ENCODE assay signal across 16 cellular contexts in the genomic region with DNA sequence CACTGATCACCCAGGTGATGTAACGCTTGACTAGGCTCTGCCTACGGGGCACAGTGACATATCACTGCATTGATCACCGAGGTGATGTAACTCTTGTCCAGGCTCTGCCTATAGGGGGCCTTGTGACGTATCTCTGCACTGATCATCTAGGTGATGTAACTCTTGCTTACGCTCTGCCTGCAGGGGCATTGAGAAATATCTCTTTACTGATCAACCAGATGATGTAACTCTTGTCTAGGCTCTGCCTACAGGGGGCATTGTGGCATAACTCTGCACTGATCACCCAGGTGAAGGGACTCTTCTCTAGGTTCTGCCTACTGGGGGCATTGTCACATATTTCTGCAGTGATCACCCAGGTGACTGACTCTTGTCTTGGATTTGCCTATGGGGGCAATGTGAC. TPM values are rescaled to one million over a fixed set of nuclear protein-coding genes. Genes with fewer than 3 reads are reported as not detected.
DNase-seq lines count a peak whose midpoint lies in the region; ATAC-seq, FAIRE-seq and TF ChIP-seq lines count a peak whose summit lies in the region.
"Not testable (repeated sequence)": the region's sequence is repeated elsewhere in the genome, so short reads cannot be mapped to it uniquely, and the experiment has no call there.
"Had no signal": no experiment of that assay in that cellular context is flagged by ENCODE, and none has a peak within 500 bp of the region (broad histone marks: within the 10 kb centered on the region; RNA-seq: fewer than 3 reads in every experiment).

No MANE protein-coding gene starts in this region.

- not testable (repeated sequence) for H3K36me3 ChIP-seq in HEK293 (ENCODE audit: control insufficient read depth in 2 of 2, insufficient read depth in 1 of 2, low read length in 2 of 2); RWPE2 (ENCODE audit: low read depth); HepG2 (replicated peaks in 1 of 2; ENCODE audit: control insufficient read depth in 1 of 2, insufficient read depth in 2 of 2, low read length in 2 of 2)

- not testable (repeated sequence) for H3K4me2 ChIP-seq in HepG2 (ENCODE audit: low read depth, low read length)

- H3K36me3 Mint-ChIP-seq in activated CD8-positive, alpha-beta memory T cell treated with anti-CD3 and anti-CD28 coated beads, Interleukin-2, amount 10 ng/mL, durations not matched to agents 7 days and 5 days = not testable (repeated sequence)
- H3K36me3 Mint-ChIP-seq in endothelial cell (ENCODE audit: low read depth, unreplicated experiment) = peaks cover 31% of the 10 kb centered on the region

- not testable (repeated sequence) for H3K4me3 Mint-ChIP-seq in activated CD8-positive, alpha-beta memory T cell treated with anti-CD3 and anti-CD28 coated beads, Interleukin-2, amount 10 ng/mL, durations not matched to agents 7 days and 5 days
- peak overlapping the region; percentile 78 for H3K4me3 Mint-ChIP-seq in endothelial cell (ENCODE audit: unreplicated experiment)

- H3K9me3 ChIP-seq in HEK293 (ENCODE audit: control insufficient read depth, insufficient read depth, low read depth, low read length); RWPE2 (ENCODE audit: severe bottlenecking): not testable (repeated sequence)
- H3K9me3 ChIP-seq in HepG2 (ENCODE audit: low read length) = peaks cover 31% of the 10 kb centered on the region

- not testable (repeated sequence) for BruUV-seq in HepG2 (replicated peaks; lab: Mats Ljungman, UMichigan)

- H3K27me3 ChIP-seq in RWPE2 (ENCODE audit: insufficient read depth, poor library complexity, severe bottlenecking); HepG2 (ENCODE audit: control insufficient read depth in 1 of 2, insufficient read depth in 2 of 2, low read length in 2 of 2): not testable (repeated sequence)

- FAIRE-seq in HepG2 (lab: Jason Lieb, UNC) = not testable (repeated sequence)

- POLR2A ChIA-PET in HEK293 (lab: Yijun Ruan, JAX); HepG2 (lab: Yijun Ruan, JAX): not testable (repeated sequence)

- DNase-seq in ELR (ENCODE audit: low read depth) (peak; percentile 60), M059J (ENCODE audit: low read depth) (peak; percentile 16), HepG2 (ENCODE audit: low spot score) (peak; percentile 84)
- not testable (repeated sequence) for DNase-seq in RWPE2 (ENCODE audit: low spot score); endothelial cell (ENCODE audit: low spot score)
- peak; percentile 42 for DNase-seq in activated CD8-positive, alpha-beta memory T cell treated with anti-CD3 and anti-CD28 coated beads, Interleukin-2, amount 10 ng/mL, durations not matched to agents 7 days and 5 days

- not testable (repeated sequence) for H2AFZ ChIP-seq in HepG2 (ENCODE audit: low read length)

- H3K4me1 ChIP-seq in HEK293 (ENCODE audit: control insufficient read depth, insufficient read depth, low read length); RWPE2 (ENCODE audit: insufficient read depth, poor library complexity, severe bottlenecking): not testable (repeated sequence)
- peaks cover 37% of the 10 kb centered on the region for H3K4me1 ChIP-seq in HepG2 (ENCODE audit: insufficient read depth, low read length)

- 14% methylated on average over 5 of the region's 5 CpGs for WGBS in HepG2 (ENCODE audit: low lambda C conversion rate)

- TF ChIP-seq EP300 in HepG2 (IDR thresholded peaks at IDR 0.05; ENCODE audit: low read depth in 2 of 2, low read length in 2 of 2); HepG2 (CRISPR knock-in tag; IDR thresholded peaks at IDR 0.05; ENCODE audit: borderline replicate concordance): not testable (repeated sequence)

- intact Hi-C loops in HepG2 (cut with micrococcal nuclease; ENCODE audit: unreplicated experiment) = not testable (repeated sequence)

- not testable (repeated sequence) for TF ChIP-seq RAD21 in HepG2 (CRISPR knock-in tag; IDR thresholded peaks at IDR 0.05)

- H3K27me3 Mint-ChIP-seq in activated CD8-positive, alpha-beta memory T cell treated with anti-CD3 and anti-CD28 coated beads, Interleukin-2, amount 10 ng/mL, durations not matched to agents 7 days and 5 days = not testable (repeated sequence)
- peaks cover 42% of the 10 kb centered on the region for H3K27me3 Mint-ChIP-seq in endothelial cell (ENCODE audit: unreplicated experiment)

- H3K9me3 Mint-ChIP-seq in activated CD8-positive, alpha-beta memory T cell treated with anti-CD3 and anti-CD28 coated beads, Interleukin-2, amount 10 ng/mL, durations not matched to agents 7 days and 5 days (ENCODE audit: low read depth) = peaks cover 25% of the 10 kb centered on the region
- peaks cover 43% of the 10 kb centered on the region for H3K9me3 Mint-ChIP-seq in endothelial cell (ENCODE audit: unreplicated experiment)

- not testable (repeated sequence) for H3K27ac Mint-ChIP-seq in activated CD8-positive, alpha-beta memory T cell treated with anti-CD3 and anti-CD28 coated beads, Interleukin-2, amount 10 ng/mL, durations not matched to agents 7 days and 5 days; endothelial cell (ENCODE audit: unreplicated experiment)

- H3K4me3 ChIP-seq in HEK293 (ENCODE audit: low read depth, low read length); RWPE2 (ENCODE audit: severe bottlenecking); HepG2 (replicated peaks in 1 of 3; ENCODE audit: insufficient read depth in 1 of 3, low read depth in 2 of 3, low read length in 3 of 3): not testable (repeated sequence)

- TF ChIP-seq CTCF in 22Rv1 (IDR thresholded peaks at IDR 0.05) (peak; percentile 24), RWPE2 (IDR thresholded peaks at IDR 0.05; ENCODE audit: poor library complexity, severe bottlenecking) (peak; percentile 7), HepG2 (CRISPR knock-in tag; IDR thresholded peaks at IDR 0.05) (peak; percentile 64)
- TF ChIP-seq CTCF in HEK293 (tag by site-specific recombination; IDR thresholded peaks at IDR 0.05); endothelial cell (IDR thresholded peaks at IDR 0.05; ENCODE audit: unreplicated experiment): not testable (repeated sequence)

- CTCF ChIA-PET in HEK293 (lab: Yijun Ruan, JAX); activated CD8-positive, alpha-beta memory T cell treated with anti-CD3 and anti-CD28 coated beads, Interleukin-2, amount 10 ng/mL, durations not matched to agents 7 days and 5 days (lab: Charles Lee); HepG2 (lab: Yijun Ruan, JAX; ENCODE audit: low intra/inter-chr PET ratio, low total read pairs): not testable (repeated sequence)

- not testable (repeated sequence) for H3K27ac ChIP-seq in 22Rv1; HEK293 (ENCODE audit: extremely low read depth, low read depth, low read length); RWPE2 (ENCODE audit: poor library complexity, severe bottlenecking); HepG2 (ENCODE audit: extremely low read length, insufficient read depth, low read length)

- not testable (repeated sequence) for H3K79me2 ChIP-seq in HepG2 (ENCODE audit: insufficient read depth, low read length)

- H3K4me1 Mint-ChIP-seq in activated CD8-positive, alpha-beta memory T cell treated with anti-CD3 and anti-CD28 coated beads, Interleukin-2, amount 10 ng/mL, durations not matched to agents 7 days and 5 days = not testable (repeated sequence)
- peaks cover 15% of the 10 kb centered on the region for H3K4me1 Mint-ChIP-seq in endothelial cell (ENCODE audit: unreplicated experiment)

- not testable (repeated sequence) for H4K20me1 ChIP-seq in HepG2 (ENCODE audit: insufficient read depth, low read length)

- not testable (repeated sequence) for TF ChIP-seq POLR2A in HepG2 (IDR thresholded peaks at IDR 0.05; ENCODE audit: insufficient read depth in 1 of 2, low read depth in 2 of 2, low read length in 2 of 2)

- in situ Hi-C loops in HepG2 (cut with HindIII; ENCODE audit: extremely low pct_ligation_motif_present, low pct_unique_long_range_greater_than_20kb) = not testable (repeated sequence)

- H3K9ac ChIP-seq in HepG2 (ENCODE audit: insufficient read depth, low read depth, low read length) = not testable (repeated sequence)

- ATAC-seq in RWPE2 (ENCODE audit: low read depth); activated CD8-positive, alpha-beta memory T cell treated with anti-CD3 and anti-CD28 coated beads, Interleukin-2, amount 10 ng/mL, durations not matched to agents 7 days and 5 days; HepG2: not testable (repeated sequence)

RNA-seq across cellular contexts. Expression of gene USP14, which starts 50.9 kb away (rescaled TPM):
- 9.9 and 42.3 TPM in 2 replicates for total RNA-seq in M059J (2014; rRNA removed; shearing (Covaris generic))
- 10 to 100 TPM; 65.2 to 84.0 TPM for total RNA-seq in activated CD8-positive, alpha-beta memory T cell treated with anti-CD3 and anti-CD28 coated beads, Interleukin-2, amount 10 ng/mL, durations not matched to agents 7 days and 5 days
- total RNA-seq in endothelial cell (ENCODE audit: unreplicated experiment) (60.1 TPM), HepG2 (2016; rRNA removed; fragmentation: Illumina TruSeq; extraction: Trizol) (16.6 and 57.4 TPM in 2 replicates)
- 38.3 and 42.6 TPM in 2 replicates for total RNA-seq in HepG2 (2016; cell fraction: cytosol; rRNA removed; fragmentation: Illumina TruSeq; extraction: Trizol; ENCODE audit: low read depth)
- total RNA-seq in HepG2 (2016; cell fraction: insoluble cytoplasmic fraction; rRNA removed; fragmentation: Illumina TruSeq; extraction: Trizol) = 14.9 and 54.3 TPM in 2 replicates
- 17.5 and 20.3 TPM in 2 replicates for total RNA-seq in HepG2 (2016; cell fraction: membrane; rRNA removed; fragmentation: Illumina TruSeq; extraction: Trizol)
- total RNA-seq in HepG2 (2016; cell fraction: nucleus; rRNA removed; fragmentation: Illumina TruSeq; extraction: Trizol) = 31.7 and 37.4 TPM in 2 replicates
- 10.7 and 14.7 TPM in 2 replicates for polyA plus RNA-seq in HepG2 (2011; rRNA removed)
- polyA plus RNA-seq in HepG2 (2011; cell fraction: cytosol; rRNA removed) = 4.1 and 7.6 TPM in 2 replicates
- 10.2 and 11.9 TPM in 2 replicates for polyA plus RNA-seq in HepG2 (2011; cell fraction: nucleus; rRNA removed)
- 30.6 and 36.5 TPM in 2 replicates for polyA plus RNA-seq in HepG2 (2012)
- polyA plus RNA-seq in HepG2 (2016; cell fraction: cytosol; fragmentation: Illumina TruSeq; extraction: Trizol; ENCODE audit: low read depth) = 6.5 and 6.6 TPM in 2 replicates
- 76.5 and 77.5 TPM in 2 replicates for polyA plus RNA-seq in HepG2 (2016; cell fraction: insoluble cytoplasmic fraction; fragmentation: Illumina TruSeq; extraction: Trizol; ENCODE audit: low read depth)
- 13.3 and 14.6 TPM in 2 replicates for polyA plus RNA-seq in HepG2 (2016; cell fraction: membrane; fragmentation: Illumina TruSeq; extraction: Trizol; ENCODE audit: low read depth)
- polyA plus RNA-seq in HepG2 (2016; cell fraction: nucleus; fragmentation: Illumina TruSeq; extraction: Trizol; ENCODE audit: insufficient read depth, low read depth) = 60.5 and 65.0 TPM in 2 replicates
- 5.4 and 7.6 TPM in 2 replicates for polyA minus RNA-seq in HepG2 (2011; rRNA and poly(A)+ RNA removed; ENCODE audit: low replicate concordance)
- 19.3 and 25.3 TPM in 2 replicates for polyA minus RNA-seq in HepG2 (2011; cell fraction: cytosol; rRNA and poly(A)+ RNA removed)
- 29.3 and 32.4 TPM in 2 replicates for polyA minus RNA-seq in HepG2 (2011; cell fraction: nucleus; rRNA and poly(A)+ RNA removed)

RNA-seq across cellular contexts. Expression of gene TUBB8B, which starts 58.0 kb away (rescaled TPM):
- not detected in 2 replicates for total RNA-seq in M059J (2014; rRNA removed; shearing (Covaris generic))
- total RNA-seq in activated CD8-positive, alpha-beta memory T cell treated with anti-CD3 and anti-CD28 coated beads, Interleukin-2, amount 10 ng/mL, durations not matched to agents 7 days and 5 days = not detected
- total RNA-seq in endothelial cell (ENCODE audit: unreplicated experiment) = 1.4 TPM
- 0.71 and 0.98 TPM in 2 replicates for total RNA-seq in HepG2 (2016; rRNA removed; fragmentation: Illumina TruSeq; extraction: Trizol)
- total RNA-seq in HepG2 (2016; cell fraction: cytosol; rRNA removed; fragmentation: Illumina TruSeq; extraction: Trizol; ENCODE audit: low read depth) = 0.51 and 0.88 TPM in 2 replicates
- total RNA-seq in HepG2 (2016; cell fraction: insoluble cytoplasmic fraction; rRNA removed; fragmentation: Illumina TruSeq; extraction: Trizol) = 0.71 and 0.74 TPM in 2 replicates
- total RNA-seq in HepG2 (2016; cell fraction: membrane; rRNA removed; fragmentation: Illumina TruSeq; extraction: Trizol) = 1.3 and 1.4 TPM in 2 replicates
- not detected in 2 replicates for total RNA-seq in HepG2 (2016; cell fraction: nucleus; rRNA removed; fragmentation: Illumina TruSeq; extraction: Trizol)
- 4.4 and 6.7 TPM in 2 replicates for polyA plus RNA-seq in HepG2 (2011; rRNA removed)
- 2.2 and 6.5 TPM in 2 replicates for polyA plus RNA-seq in HepG2 (2011; cell fraction: cytosol; rRNA removed)
- 5.7 and 15.2 TPM in 2 replicates for polyA plus RNA-seq in HepG2 (2011; cell fraction: nucleus; rRNA removed)
- 0.51 and 2.7 TPM in 2 replicates for polyA plus RNA-seq in HepG2 (2012)
- polyA plus RNA-seq in HepG2 (2016; cell fraction: cytosol; fragmentation: Illumina TruSeq; extraction: Trizol; ENCODE audit: low read depth) = 0.77 and 1.1 TPM in 2 replicates
- 0.75 and 0.88 TPM in 2 replicates for polyA plus RNA-seq in HepG2 (2016; cell fraction: insoluble cytoplasmic fraction; fragmentation: Illumina TruSeq; extraction: Trizol; ENCODE audit: low read depth)
- 1.4 and 2.1 TPM in 2 replicates for polyA plus RNA-seq in HepG2 (2016; cell fraction: membrane; fragmentation: Illumina TruSeq; extraction: Trizol; ENCODE audit: low read depth)
- polyA plus RNA-seq in HepG2 (2016; cell fraction: nucleus; fragmentation: Illumina TruSeq; extraction: Trizol; ENCODE audit: insufficient read depth, low read depth) = 2.2 and 2.4 TPM in 2 replicates
- 0.65 and 4.4 TPM in 2 replicates for polyA minus RNA-seq in HepG2 (2011; rRNA and poly(A)+ RNA removed; ENCODE audit: low replicate concordance)
- not detected in 2 replicates for polyA minus RNA-seq in HepG2 (2011; cell fraction: cytosol; rRNA and poly(A)+ RNA removed)
- 0.99 and 1.4 TPM in 2 replicates for polyA minus RNA-seq in HepG2 (2011; cell fraction: nucleus; rRNA and poly(A)+ RNA removed)
- total RNA-seq: activated naive CD4-positive, alpha-beta T cell treated with anti-CD3 and anti-CD28 coated beads, Interleukin-2, amount 50 U/mL, for 72 hours; CD4-positive, alpha-beta T cell; kidney; liver; Right ventricle myocardium superior; sciatic nerve; stomach; T-helper 2 cell treated with Interferon-gamma antibody and Interleukin-4, amounts not matched to agents 100 ng/mL and 5 ng/mL, for 36 hours had no signal
- polyA plus RNA-seq: liver had no signal
